Comparison of ENCODE assay signal across 9 cellular contexts in the genomic region with DNA sequence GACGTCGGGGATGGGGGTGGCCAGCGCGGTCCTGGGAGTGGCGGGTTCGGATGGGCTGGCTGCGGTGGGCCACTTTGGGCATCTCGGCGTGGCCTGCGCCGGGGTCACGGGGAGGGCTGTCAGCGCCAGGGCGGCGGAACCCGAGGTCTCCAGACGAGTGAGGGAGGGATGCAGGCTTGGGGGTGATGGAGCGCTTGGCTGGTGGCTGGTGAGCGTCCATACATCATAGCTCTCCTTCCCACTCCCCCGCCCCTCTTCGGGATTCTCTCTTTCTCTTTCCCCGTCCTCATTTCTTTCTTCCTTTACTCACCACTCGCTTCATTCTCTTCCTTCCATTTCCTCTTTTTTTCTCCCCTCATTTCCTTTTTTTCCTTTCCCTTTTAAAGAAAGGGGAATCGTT.
A peak's percentile ranks its signal among the peaks of the same experiment; 100 is the strongest.
DNase-seq lines count a peak whose midpoint lies in the region; ATAC-seq and TF ChIP-seq lines count a peak whose summit lies in the region.
"Had no signal": no experiment of that assay in that cellular context is flagged by ENCODE, and none has a peak within 500 bp of the region (broad histone marks: within the 10 kb centered on the region; RNA-seq: fewer than 3 reads in every experiment).

No MANE protein-coding gene starts in this region.

- H3K9me3 Mint-ChIP-seq in activated B cell treated with CpG ODN at 0.5 μM for 24 hours: no peaks in the 10 kb centered on the region

- H3K27ac Mint-ChIP-seq in activated B cell treated with CpG ODN at 0.5 μM for 24 hours: no peak overlapping the region

- DNase-seq in DMS 273 (lab: John Stamatoyannopoulos, UW; ENCODE audit: unreplicated experiment): peak; percentile 20
- DNase-seq in DMS 273 treated with DMSO at 0.1 percent for 48 hours (lab: John Stamatoyannopoulos, UW): no peak
- DNase-seq in activated B cell treated with CpG ODN at 0.5 μM for 24 hours: no peak
- peak; percentile 39 for DNase-seq in left ventricle myocardium superior
- no peak for DNase-seq in NCI-H2171 treated with DMSO at 0.1 percent for 48 hours (lab: John Stamatoyannopoulos, UW)
- no peak for DNase-seq in SJCRH30
- DNase-seq in activated CD8-positive, alpha-beta memory T cell treated with anti-CD3 and anti-CD28 coated beads, Interleukin-2, amount 50 U/mL, for 48 hours: no peak

- TF ChIP-seq CTCF in activated B cell treated with CpG ODN at 0.5 μM for 24 hours (IDR thresholded peaks at IDR 0.05): no peak

- no peaks in the 10 kb centered on the region for H3K36me3 ChIP-seq in skeletal muscle tissue (ENCODE audit: control insufficient read depth in 3 of 3, insufficient read depth in 3 of 3, low read length in 3 of 3)
- no peaks in the 10 kb centered on the region for H3K36me3 ChIP-seq in SJCRH30

- H3K36me3 Mint-ChIP-seq in activated B cell treated with CpG ODN at 0.5 μM for 24 hours (ENCODE audit: low read depth): no peaks in the 10 kb centered on the region

- CTCF ChIA-PET in activated B cell treated with CpG ODN at 0.5 μM for 24 hours (lab: Charles Lee): no interaction called here

- H3K4me1 ChIP-seq in skeletal muscle tissue (ENCODE audit: control insufficient read depth in 3 of 3, insufficient read depth in 3 of 3, low read length in 3 of 3) (peaks cover 0 to 3% (median 0%) of the 10 kb centered on the region in 3 donors), SJCRH30 (no peaks in the 10 kb centered on the region)

- intact Hi-C loops in activated B cell treated with CpG ODN at 0.5 μM for 24 hours (cut with micrococcal nuclease): no loop called here
- intact Hi-C loops in left ventricle myocardium superior (cut with micrococcal nuclease): no loop called here

- no peaks in the 10 kb centered on the region for H3K9me3 ChIP-seq in skeletal muscle tissue (ENCODE audit: control insufficient read depth in 3 of 3, low read length in 3 of 3)
- H3K9me3 ChIP-seq in SJCRH30 (replicated peaks): no peaks in the 10 kb centered on the region

- no peak overlapping the region for H3K27ac ChIP-seq in skeletal muscle tissue (ENCODE audit: low read depth, low read length)
- no peak overlapping the region for H3K27ac ChIP-seq in SJCRH30
- H3K27ac ChIP-seq: 22Rv1 had no signal

- peak overlapping the region; percentile 44 for H3K4me3 Mint-ChIP-seq in activated B cell treated with CpG ODN at 0.5 μM for 24 hours

- H3K27me3 ChIP-seq in skeletal muscle tissue (ENCODE audit: control insufficient read depth in 3 of 3, insufficient read depth in 3 of 3, low read length in 3 of 3): peaks cover 2 to 9% (median 8%) of the 10 kb centered on the region in 3 donors
- H3K27me3 ChIP-seq in SJCRH30: no peaks in the 10 kb centered on the region

- peaks cover 12% of the 10 kb centered on the region for H3K4me1 Mint-ChIP-seq in activated B cell treated with CpG ODN at 0.5 μM for 24 hours

- POLR2A ChIA-PET in activated B cell treated with CpG ODN at 0.5 μM for 24 hours (lab: Charles Lee): no interaction called here

- peaks cover 44% of the 10 kb centered on the region for H3K27me3 Mint-ChIP-seq in activated B cell treated with CpG ODN at 0.5 μM for 24 hours

- ATAC-seq in activated B cell treated with CpG ODN at 0.5 μM for 24 hours (ENCODE audit: low read depth) (no peak), left ventricle myocardium superior (peak; percentile 47)

- H3K4me3 ChIP-seq in skeletal muscle tissue (ENCODE audit: low read length in 3 of 3): peak overlapping the region; percentile 41 to 71 (median 46)
- no peak overlapping the region for H3K4me3 ChIP-seq in SJCRH30

- H3K9ac ChIP-seq in skeletal muscle tissue (ENCODE audit: low read depth in 1 of 3, low read length in 3 of 3): no peak overlapping the region

Comparison
In these comparisons a context has a peak if more than half of its experiments do, and no peak if none do; other contexts are left out.
1. DNase-seq: peak in DMS 273 (single experiment) and left ventricle myocardium superior (single experiment); none in DMS 273 treated with DMSO at 0.1 percent for 48 hours (single experiment), activated B cell treated with CpG ODN at 0.5 μM for 24 hours (single experiment), NCI-H2171 treated with DMSO at 0.1 percent for 48 hours (single experiment), SJCRH30 (0 of 2) and activated CD8-positive, alpha-beta memory T cell treated with anti-CD3 and anti-CD28 coated beads, Interleukin-2, amount 50 U/mL, for 48 hours (single experiment).